24 cellular contexts compared by ENCODE assay signal in genomic region chr12:131639270-131639940, GRCh38.
A peak's percentile ranks its signal among the peaks of the same experiment; 100 is the strongest.
DNase-seq lines count a peak whose midpoint lies in the region; FAIRE-seq and TF ChIP-seq lines count a peak whose summit lies in the region.
"Had no signal": no experiment of that assay in that cellular context is flagged by ENCODE, and none has a peak within 500 bp of the region (broad histone marks: within the 10 kb centered on the region; RNA-seq: fewer than 3 reads in every experiment).

No MANE protein-coding gene starts in this region.

- H2AK5ac ChIP-seq in H9 (ENCODE audit: insufficient read length, low read length) (peak overlapping the region; percentile 19), H1 (ENCODE audit: low read depth, low read length) (no peak overlapping the region), neuronal stem cell (ENCODE audit: low read depth, low read length) (no peak overlapping the region)

- CTCF ChIA-PET in H1 (lab: Charles Lee; ENCODE audit: partially characterized antibody) = interaction anchor here (1.3 kb wide), 1 partner anchor 30 kb away, joined by 4 read pairs; no protein-coding TSS in a partner anchor

- no peak overlapping the region for H3K4me3 ChIP-seq in H1 (ENCODE audit: extremely low read depth in 1 of 4, insufficient read depth in 2 of 4, low read depth in 3 of 4, low read length in 4 of 4)
- H3K4me3 ChIP-seq in neuronal stem cell (ENCODE audit: low read length in 2 of 2) = no peak overlapping the region
- no peak overlapping the region for H3K4me3 ChIP-seq in HAP-1
- H3K4me3 ChIP-seq: PC-9, SJSA1 had no signal

- peaks cover 11% of the 10 kb centered on the region for H3K27me3 Mint-ChIP-seq in H9 (ENCODE audit: low read depth)
- H3K27me3 Mint-ChIP-seq in T-helper 2 cell treated with Interferon-gamma antibody and Interleukin-4, amounts not matched to agents 5 μg/mL and 100 μg/mL, for 36 hours (ENCODE audit: low read depth) = peaks cover 10% of the 10 kb centered on the region

- H3K27ac Mint-ChIP-seq in H9 = no peak overlapping the region
- no peak overlapping the region for H3K27ac Mint-ChIP-seq in T-helper 2 cell treated with Interferon-gamma antibody and Interleukin-4, amounts not matched to agents 5 μg/mL and 100 μg/mL, for 36 hours
- H3K27ac Mint-ChIP-seq: CD8-positive, alpha-beta T cell had no signal

- H2AFZ ChIP-seq in H9 (ENCODE audit: low read length) (no peak overlapping the region), H1 (ENCODE audit: low read length) (no peak overlapping the region), neuronal stem cell (ENCODE audit: low read length) (no peak overlapping the region)
- H2AFZ ChIP-seq: PC-9 had no signal

- DNase-seq in GM13976 (ENCODE audit: low spot score) (peak; percentile 20), H9 (peak; percentile 14), H1 (ENCODE audit: low read depth in 1 of 2, low spot score in 2 of 2) (no peak), posterior cingulate gyrus (peak in 8 of 10 donors; percentile 48 to 94 (median 68)), neuronal stem cell (ENCODE audit: low spot score) (no peak), HAP-1 (ENCODE audit: low spot score in 2 of 2) (no peak)
- no peak for DNase-seq in T-helper 2 cell treated with Interferon-gamma antibody and Interleukin-4, amounts not matched to agents 5 μg/mL and 100 μg/mL, for 36 hours (ENCODE audit: low spot score)
- DNase-seq: Caco-2; CD8-positive, alpha-beta T cell; EL; GDM1; HCEC 1CT; Kasumi-1; NCI-H1092 treated with DMSO at 0.1 percent for 48 hours; NCI-H1436 treated with DMSO at 0.1 percent for 48 hours; NCI-H187 treated with DMSO at 0.1 percent for 48 hours; NCI-H2171 treated with DMSO at 0.1 percent for 48 hours; NCI-H524; PC-9; Right ventricle myocardium superior had no signal

- TF ChIP-seq RAD21 in H1 (IDR thresholded peaks at IDR 0.05 in 1 of 2, conservative IDR thresholded peaks at IDR 0.05 in 1 of 2; ENCODE audit: low read depth in 2 of 2, low read length in 2 of 2) = no peak

- H2BK20ac ChIP-seq in H9 (ENCODE audit: low read depth, low read length, poor library complexity, severe bottlenecking) (no peak overlapping the region), H1 (ENCODE audit: low read length) (no peak overlapping the region)

- peaks cover 12 to 18% of the 10 kb centered on the region in 2 experiments for H3K4me1 Mint-ChIP-seq in H9
- no peaks in the 10 kb centered on the region for H3K4me1 Mint-ChIP-seq in T-helper 2 cell treated with Interferon-gamma antibody and Interleukin-4, amounts not matched to agents 5 μg/mL and 100 μg/mL, for 36 hours (ENCODE audit: low read depth)

- H3K27me3 ChIP-seq in H9 (ENCODE audit: insufficient read depth, low read length) (no peaks in the 10 kb centered on the region), H1 (replicated peaks in 1 of 4; ENCODE audit: control insufficient read depth in 3 of 4, extremely low read depth in 1 of 4, insufficient read depth in 3 of 4, low read length in 3 of 4) (no peaks in the 10 kb centered on the region), neuronal stem cell (ENCODE audit: control insufficient read depth in 3 of 3, insufficient read depth in 3 of 3, low read depth in 1 of 3, low read length in 3 of 3) (peaks cover 0 to 11% (median 0%) of the 10 kb centered on the region in 3 experiments), HAP-1 (ENCODE audit: low read depth) (no peaks in the 10 kb centered on the region)
- H3K27me3 ChIP-seq: SJSA1 had no signal

- H3K27ac ChIP-seq in H9 (ENCODE audit: insufficient read length, low read depth, low read length) = no peak overlapping the region
- H3K27ac ChIP-seq in H1 (ENCODE audit: low read depth, low read length) = no peak overlapping the region
- no peak overlapping the region for H3K27ac ChIP-seq in neuronal stem cell (replicated peaks; ENCODE audit: low read length)
- H3K27ac ChIP-seq: C4-2B, HL-60, PC-9, SJSA1 had no signal

- H3K4me3 Mint-ChIP-seq in H9 = no peak overlapping the region
- H3K4me3 Mint-ChIP-seq in T-helper 2 cell treated with Interferon-gamma antibody and Interleukin-4, amounts not matched to agents 5 μg/mL and 100 μg/mL, for 36 hours = no peak overlapping the region
- H3K4me3 Mint-ChIP-seq: CD8-positive, alpha-beta T cell had no signal

- no peak for TF ChIP-seq CTCF in GM13976 (IDR thresholded peaks at IDR 0.05; ENCODE audit: borderline replicate concordance, control extremely low read depth, extremely low read depth, insufficient read depth, missing control alignments)
- no peak for TF ChIP-seq CTCF in H9 (conservative IDR thresholded peaks at IDR 0.05)
- TF ChIP-seq CTCF in H1 (IDR thresholded peaks at IDR 0.05; ENCODE audit: control extremely low read depth in 1 of 3, insufficient read depth in 1 of 3, low read depth in 1 of 3, low read length in 3 of 3) = no peak

- no peak overlapping the region for H4K8ac ChIP-seq in H9 (replicated peaks; ENCODE audit: insufficient read length, low read depth, low read length)
- H4K8ac ChIP-seq in H1 (ENCODE audit: extremely low read depth, insufficient read depth, low read length) = no peak overlapping the region
- H4K8ac ChIP-seq in neuronal stem cell (ENCODE audit: low read depth, low read length) = no peak overlapping the region

- intact Hi-C loops in posterior cingulate gyrus (cut with DNase I) = no loop called here

- in situ Hi-C loops in GM13976 (cut with MboI; ENCODE audit: low sequenced_read_pairs, unreplicated experiment) = no loop called here
- in situ Hi-C loops in HAP-1 (cut with MboI; ENCODE audit: low sequenced_read_pairs) = no loop called here

- H3K56ac ChIP-seq in H9 (ENCODE audit: insufficient read length, low read depth, low read length) (no peak overlapping the region), H1 (replicated peaks; ENCODE audit: insufficient read length, low read depth, low read length) (no peak overlapping the region)

- TF ChIP-seq EP300 in H1 (IDR thresholded peaks at IDR 0.05; ENCODE audit: borderline replicate concordance in 1 of 2, low read depth in 2 of 2, low read length in 2 of 2) = no peak

- H3K36me3 ChIP-seq in H1 (ENCODE audit: control insufficient read depth in 2 of 4, insufficient read depth in 4 of 4, low read length in 3 of 4) (no peaks in the 10 kb centered on the region), neuronal stem cell (replicated peaks in 1 of 2; ENCODE audit: control insufficient read depth in 2 of 2, insufficient read depth in 2 of 2, low read length in 2 of 2) (no peaks in the 10 kb centered on the region), HAP-1 (replicated peaks) (no peaks in the 10 kb centered on the region)
- H3K36me3 ChIP-seq: SJSA1 had no signal

- H3K4ac ChIP-seq in H9 (ENCODE audit: low read depth, low read length) = no peak overlapping the region
- H3K4ac ChIP-seq in H1 (replicated peaks; ENCODE audit: insufficient read length, low read depth, low read length) = no peak overlapping the region
- no peak overlapping the region for H3K4ac ChIP-seq in neuronal stem cell (ENCODE audit: low read length)

- H2BK12ac ChIP-seq in H9 (ENCODE audit: insufficient read length, low read depth, low read length) (no peak overlapping the region), H1 (ENCODE audit: low read depth, low read length) (peak overlapping the region; percentile 60; the same call in 1 of the 2 replicates), neuronal stem cell (ENCODE audit: low read length) (no peak overlapping the region)

- H3K4me2 ChIP-seq in H9 (ENCODE audit: insufficient read depth, insufficient read length, low read length) = no peak overlapping the region
- H3K4me2 ChIP-seq in H1 (ENCODE audit: insufficient read depth in 1 of 2, low read depth in 2 of 2, low read length in 2 of 2) = no peak overlapping the region
- H3K4me2 ChIP-seq in neuronal stem cell (ENCODE audit: insufficient read depth, low read length, poor library complexity, severe bottlenecking) = no peak overlapping the region
- H3K4me2 ChIP-seq: PC-9 had no signal

- H3T11ph ChIP-seq in H9 (ENCODE audit: low read length) = no peak overlapping the region

- H3K79me2 ChIP-seq in H9 (ENCODE audit: insufficient read depth, low read length) (no peaks in the 10 kb centered on the region), H1 (ENCODE audit: control insufficient read depth in 1 of 2, insufficient read depth in 2 of 2, low read length in 2 of 2) (no peaks in the 10 kb centered on the region)

- TF ChIP-seq POLR2A in H1 (IDR thresholded peaks at IDR 0.05; ENCODE audit: control extremely low read depth in 1 of 2, low read depth in 2 of 2, low read length in 2 of 2) = no peak

- H2BK120ac ChIP-seq in H9 (ENCODE audit: low read depth, low read length, poor library complexity, severe bottlenecking) (no peak overlapping the region), H1 (replicated peaks; ENCODE audit: low read depth, low read length) (no peak overlapping the region), neuronal stem cell (ENCODE audit: low read depth, low read length) (no peak overlapping the region)

- H3K14ac ChIP-seq in H9 (ENCODE audit: insufficient read depth, low read length) (no peak overlapping the region), H1 (ENCODE audit: insufficient read length) (no peak overlapping the region), neuronal stem cell (ENCODE audit: low read length) (no peak overlapping the region)

- H3K79me1 ChIP-seq in H9 (ENCODE audit: insufficient read depth, low read depth, low read length, poor library complexity, severe bottlenecking) = no peaks in the 10 kb centered on the region
- no peaks in the 10 kb centered on the region for H3K79me1 ChIP-seq in H1 (ENCODE audit: low read depth, low read length)
- no peaks in the 10 kb centered on the region for H3K79me1 ChIP-seq in neuronal stem cell (ENCODE audit: low read depth, low read length)

- H3K23ac ChIP-seq in H9 (ENCODE audit: insufficient read length, low read depth, low read length) = no peak overlapping the region
- H3K23ac ChIP-seq in H1 (ENCODE audit: insufficient read length) = no peak overlapping the region
- H3K23ac ChIP-seq in neuronal stem cell (ENCODE audit: low read depth, low read length, poor library complexity) = no peak overlapping the region

- no peak for FAIRE-seq in H1 (lab: Jason Lieb, UNC)
- FAIRE-seq: GM12891 had no signal

- H3K9ac ChIP-seq in H9 (ENCODE audit: extremely low read depth, insufficient read length, low read length) = no peak overlapping the region
- no peak overlapping the region for H3K9ac ChIP-seq in H1 (replicated peaks in 1 of 4; ENCODE audit: extremely low read depth in 1 of 4, low read depth in 3 of 4, low read length in 3 of 4)
- H3K9ac ChIP-seq in neuronal stem cell (ENCODE audit: low read depth, low read length, poor library complexity) = no peak overlapping the region

- H3K23me2 ChIP-seq in H9 (ENCODE audit: insufficient read length, low read depth, low read length, poor library complexity, severe bottlenecking) (no peaks in the 10 kb centered on the region), H1 (ENCODE audit: low read depth, low read length) (peaks cover 11% of the 10 kb centered on the region; the same call in 1 of the 2 replicates)

- H3K4me1 ChIP-seq in H9 (ENCODE audit: insufficient read depth, low read length) = peaks cover 5% of the 10 kb centered on the region; the same call in 1 of the 2 replicates
- H3K4me1 ChIP-seq in H1 (replicated peaks in 1 of 4; ENCODE audit: control insufficient read depth in 3 of 4, insufficient read depth in 4 of 4, low read length in 3 of 4) = peaks cover 0 to 11% (median 4%) of the 10 kb centered on the region in 4 experiments; a peak in 4 of 7 replicates
- H3K4me1 ChIP-seq in neuronal stem cell (ENCODE audit: control insufficient read depth in 2 of 2, insufficient read depth in 1 of 2, low read depth in 1 of 2, low read length in 2 of 2) = peaks cover 3 to 12% of the 10 kb centered on the region in 2 donors
- no peaks in the 10 kb centered on the region for H3K4me1 ChIP-seq in HAP-1
- H3K4me1 ChIP-seq: Caco-2, SJSA1 had no signal

- H4K5ac ChIP-seq in H9 (ENCODE audit: insufficient read length, low read depth, low read length) (no peak overlapping the region), H1 (ENCODE audit: insufficient read length, low read depth, low read length) (no peak overlapping the region)

- no peaks in the 10 kb centered on the region for H4K20me1 ChIP-seq in H9 (ENCODE audit: control insufficient read depth, insufficient read depth, insufficient read length)
- H4K20me1 ChIP-seq in H1 (replicated peaks in 1 of 2; ENCODE audit: control insufficient read depth in 1 of 2, insufficient read depth in 2 of 2, low read length in 2 of 2) = no peaks in the 10 kb centered on the region

- no peaks in the 10 kb centered on the region; a peak in 4 of 5 replicates for H3K9me3 Mint-ChIP-seq in H9
- no peaks in the 10 kb centered on the region for H3K9me3 Mint-ChIP-seq in T-helper 2 cell treated with Interferon-gamma antibody and Interleukin-4, amounts not matched to agents 5 μg/mL and 100 μg/mL, for 36 hours
- H3K9me3 Mint-ChIP-seq: CD8-positive, alpha-beta T cell had no signal

- H3K9me3 ChIP-seq in H9 (ENCODE audit: control insufficient read depth, low read depth, low read length) = no peaks in the 10 kb centered on the region
- H3K9me3 ChIP-seq in H1 (ENCODE audit: insufficient read depth in 2 of 2, low read depth in 1 of 2, low read length in 1 of 2) = no peaks in the 10 kb centered on the region
- H3K9me3 ChIP-seq in neuronal stem cell (replicated peaks in 1 of 2; ENCODE audit: control insufficient read depth in 2 of 2, insufficient read depth in 1 of 2, low read depth in 1 of 2, low read length in 2 of 2) = no peaks in the 10 kb centered on the region
- H3K9me3 ChIP-seq in HAP-1 = no peaks in the 10 kb centered on the region
- H3K9me3 ChIP-seq: Caco-2, SJSA1 had no signal

- no CpG with 5 or more reads among the region's 12 CpGs for WGBS in H9 (ENCODE audit: extremely low coverage, insufficient read length, low lambda C conversion rate)
- WGBS in H1 (ENCODE audit: extremely low coverage in 1 of 2, insufficient coverage in 1 of 2, insufficient read length in 1 of 2, insufficient replicate concordance in 2 of 2, low coverage in 1 of 2, low lambda C conversion rate in 2 of 2, missing lambda C conversion rate in 1 of 2), 2 experiments = 83% methylated on average over 6 of the region's 12 CpGs; no CpG with 5 or more reads in 1 of the 2 experiments
- no CpG with 5 or more reads among the region's 12 CpGs for WGBS in neuronal stem cell (ENCODE audit: extremely low coverage in 2 of 2, insufficient read length in 2 of 2, insufficient replicate concordance in 1 of 2), 2 donors

- no peak overlapping the region for H2BK5ac ChIP-seq in H9 (ENCODE audit: insufficient read length, low read length)
- 0 out of 2 replicates have a peak overlapping the region, but pooled peaks have one; percentile 10 for H2BK5ac ChIP-seq in H1 (ENCODE audit: low read depth, low read length)
- no peak overlapping the region for H2BK5ac ChIP-seq in neuronal stem cell (ENCODE audit: low read length)

- no peak overlapping the region for H2BK15ac ChIP-seq in H9 (ENCODE audit: low read depth, low read length)
- H2BK15ac ChIP-seq in H1 (ENCODE audit: low read length) = no peak overlapping the region
- H2BK15ac ChIP-seq in neuronal stem cell (ENCODE audit: low read length) = no peak overlapping the region

- no peak overlapping the region for H4K91ac ChIP-seq in H9 (ENCODE audit: insufficient read length, low read depth, low read length)
- no peak overlapping the region for H4K91ac ChIP-seq in H1 (replicated peaks; ENCODE audit: insufficient read length, low read length)
- H4K91ac ChIP-seq in neuronal stem cell (ENCODE audit: low read depth, low read length, poor library complexity) = no peak overlapping the region

- POLR2A ChIA-PET in H1 (lab: Charles Lee; ENCODE audit: partially characterized antibody) = no interaction called here

- H3K18ac ChIP-seq in H9 (ENCODE audit: insufficient read length, low read depth, low read length) = no peak overlapping the region
- H3K18ac ChIP-seq in H1 (ENCODE audit: extremely low read depth, low read length) = no peak overlapping the region
- H3K18ac ChIP-seq in neuronal stem cell (ENCODE audit: low read length) = no peak overlapping the region

- H3K36me3 Mint-ChIP-seq in H9 (ENCODE audit: insufficient read depth in 1 of 3, low read depth in 3 of 3) = peaks cover 0 to 3% (median 0%) of the 10 kb centered on the region in 3 experiments; a peak in 3 of 7 replicates
- no peaks in the 10 kb centered on the region for H3K36me3 Mint-ChIP-seq in T-helper 2 cell treated with Interferon-gamma antibody and Interleukin-4, amounts not matched to agents 5 μg/mL and 100 μg/mL, for 36 hours (ENCODE audit: low read depth)
- H3K36me3 Mint-ChIP-seq: CD8-positive, alpha-beta T cell had no signal

Comparison
In these comparisons a context has a peak if more than half of its experiments do, and no peak if none do; other contexts are left out.
1. DNase-seq: peak in GM13976 (single experiment), H9 (single experiment) and posterior cingulate gyrus (8 of 10); none in H1 (0 of 2), T-helper 2 cell treated with Interferon-gamma antibody and Interleukin-4, amounts not matched to agents 5 μg/mL and 100 μg/mL, for 36 hours (single experiment), neuronal stem cell (single experiment) and HAP-1 (0 of 2).